In the genomic region with DNA sequence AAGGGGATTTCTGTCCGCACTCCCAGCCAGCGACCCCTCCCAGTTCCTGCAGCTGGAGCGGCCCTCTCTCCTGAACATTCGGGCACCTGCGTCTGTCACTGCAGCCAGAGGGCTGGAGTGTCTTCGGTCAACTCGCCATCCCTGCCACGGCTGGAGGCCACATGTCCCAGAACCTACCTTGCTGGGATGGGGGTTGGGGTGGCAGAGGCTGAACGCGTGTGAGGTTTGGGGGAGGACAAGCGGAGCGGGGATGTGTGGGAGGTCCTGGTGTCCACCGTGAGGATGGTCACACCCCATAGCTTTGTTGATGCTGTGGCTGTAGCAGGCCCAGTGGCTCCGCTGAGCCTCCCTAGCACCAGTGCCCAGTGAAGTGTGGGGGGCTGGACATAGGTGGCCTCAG, we compare ENCODE assay signal across 18 cellular contexts. TPM values are rescaled to one million over a fixed set of nuclear protein-coding genes. Genes with fewer than 3 reads are reported as not detected.
A peak's percentile ranks its signal among the peaks of the same experiment; 100 is the strongest.
DNase-seq lines count a peak whose midpoint lies in the region; ATAC-seq, FAIRE-seq and TF ChIP-seq lines count a peak whose summit lies in the region.
"Had no signal": no experiment of that assay in that cellular context is flagged by ENCODE, and none has a peak within 500 bp of the region (broad histone marks: within the 10 kb centered on the region; RNA-seq: fewer than 3 reads in every experiment).

No MANE protein-coding gene starts in this region.

- H3K9me3 ChIP-seq in HepG2 (ENCODE audit: low read length) (no peaks in the 10 kb centered on the region), right lobe of liver (no peaks in the 10 kb centered on the region), osteoblast (ENCODE audit: low read depth, low read length) (no peaks in the 10 kb centered on the region)

- ATAC-seq in activated CD4-positive, CD25-positive, alpha-beta regulatory T cell treated with anti-CD3 and anti-CD28 coated beads, Interleukin-2, amount 50 U/mL, for 24 hours = no peak
- no peak for ATAC-seq in HepG2
- ATAC-seq in right lobe of liver = no peak
- no peak for ATAC-seq in HG03354 (IDR thresholded peaks at IDR 0.05; ENCODE audit: poor library complexity, severe bottlenecking, unreplicated experiment)
- ATAC-seq: CD8-positive, alpha-beta T cell had no signal

- peaks cover 3% of the 10 kb centered on the region; the same call in 1 of the 2 replicates for H4K20me1 ChIP-seq in HepG2 (ENCODE audit: insufficient read depth, low read length)
- H4K20me1 ChIP-seq in osteoblast (ENCODE audit: insufficient read depth, low read length) = no peaks in the 10 kb centered on the region

- 64% methylated on average over 8 of the region's 14 CpGs for WGBS in HepG2 (ENCODE audit: low lambda C conversion rate)
- WGBS in right lobe of liver (ENCODE audit: insufficient coverage, low coverage, low lambda C conversion rate, missing lambda C conversion rate) = no CpG with 5 or more reads among the region's 14 CpGs

- CTCF ChIA-PET in HepG2 (lab: Yijun Ruan, JAX; ENCODE audit: low intra/inter-chr PET ratio, low total read pairs) = no interaction called here

- H3K79me2 ChIP-seq in HepG2 (ENCODE audit: insufficient read depth, low read length) = no peaks in the 10 kb centered on the region
- no peaks in the 10 kb centered on the region for H3K79me2 ChIP-seq in osteoblast (ENCODE audit: insufficient read depth, low read length)

- H3K27me3 ChIP-seq in HepG2 (ENCODE audit: control insufficient read depth in 1 of 2, insufficient read depth in 2 of 2, low read length in 2 of 2) (peaks cover 2 to 10% of the 10 kb centered on the region in 2 experiments; a peak in 2 of 5 replicates), right lobe of liver (no peaks in the 10 kb centered on the region), osteoblast (ENCODE audit: insufficient read depth, low read length) (no peaks in the 10 kb centered on the region)

- no peak for TF ChIP-seq RAD21 in HepG2 (CRISPR knock-in tag; IDR thresholded peaks at IDR 0.05)

- H3K4me1 ChIP-seq in HepG2 (ENCODE audit: insufficient read depth, low read length) (0 out of 2 replicates have a peak, but pooled peaks cover 5% of the 10 kb centered on the region), right lobe of liver (no peaks in the 10 kb centered on the region), osteoblast (ENCODE audit: insufficient read depth, low read length) (no peaks in the 10 kb centered on the region)

- H3K9ac ChIP-seq in HepG2 (ENCODE audit: insufficient read depth, low read depth, low read length) = no peak overlapping the region

- no peak for TF ChIP-seq POLR2A in HepG2 (IDR thresholded peaks at IDR 0.05; ENCODE audit: insufficient read depth in 1 of 2, low read depth in 2 of 2, low read length in 2 of 2)
- TF ChIP-seq POLR2A in right lobe of liver (IDR thresholded peaks at IDR 0.05) = no peak

- H2AFZ ChIP-seq in HepG2 (ENCODE audit: low read length) (no peak overlapping the region), osteoblast (ENCODE audit: low read length) (no peak overlapping the region)

- H3K36me3 ChIP-seq in HepG2 (replicated peaks in 1 of 2; ENCODE audit: control insufficient read depth in 1 of 2, insufficient read depth in 2 of 2, low read length in 2 of 2) = no peaks in the 10 kb centered on the region
- no peaks in the 10 kb centered on the region for H3K36me3 ChIP-seq in right lobe of liver
- no peaks in the 10 kb centered on the region for H3K36me3 ChIP-seq in osteoblast (ENCODE audit: insufficient read depth, low read length)

- FAIRE-seq in HepG2 (lab: Jason Lieb, UNC) = no peak
- FAIRE-seq: D721Med, G401.6, GM12891 had no signal

- TF ChIP-seq EP300 in HepG2 (IDR thresholded peaks at IDR 0.05; ENCODE audit: low read depth in 2 of 2, low read length in 2 of 2) = no peak
- TF ChIP-seq EP300 in HepG2 (CRISPR knock-in tag; IDR thresholded peaks at IDR 0.05; ENCODE audit: borderline replicate concordance) = no peak

- no TSS peak for BruUV-seq in HepG2 (replicated peaks; lab: Mats Ljungman, UMichigan)

- POLR2A ChIA-PET in HepG2 (lab: Yijun Ruan, JAX) = no interaction called here

- peak; percentile 12 for DNase-seq in activated CD4-positive, CD25-positive, alpha-beta regulatory T cell treated with anti-CD3 and anti-CD28 coated beads, Interleukin-2, amount 50 U/mL, for 72 hours
- no peak for DNase-seq in HepG2 (ENCODE audit: low spot score)
- no peak for DNase-seq in right lobe of liver
- DNase-seq in osteoblast (ENCODE audit: insufficient read length, low spot score, missing footprints) = peak; percentile 31
- DNase-seq in iPS-NIHi7 (ENCODE audit: extremely low spot score) = no peak
- DNase-seq: CD8-positive, alpha-beta T cell; COR-L47; DMS153; DMS79 treated with DMSO at 0.1 percent for 48 hours; EL; GOT3; H9 had no signal

- TF ChIP-seq CTCF in HepG2 (CRISPR knock-in tag; IDR thresholded peaks at IDR 0.05) = no peak
- no peak for TF ChIP-seq CTCF in right lobe of liver (IDR thresholded peaks at IDR 0.05)
- TF ChIP-seq CTCF in osteoblast (IDR thresholded peaks at IDR 0.05; ENCODE audit: extremely low read depth, low read depth, low read length) = no peak

- H3K4me2 ChIP-seq in HepG2 (ENCODE audit: low read depth, low read length) (no peak overlapping the region), osteoblast (ENCODE audit: insufficient read depth, low read length) (no peak overlapping the region)

- no peak overlapping the region for H3K27ac ChIP-seq in HepG2 (ENCODE audit: extremely low read length, insufficient read depth, low read length)
- H3K27ac ChIP-seq in right lobe of liver = no peak overlapping the region
- H3K27ac ChIP-seq in osteoblast (ENCODE audit: low read depth, low read length) = no peak overlapping the region
- H3K27ac ChIP-seq: 22Rv1 had no signal

- no peak overlapping the region for H3K4me3 ChIP-seq in HepG2 (replicated peaks in 1 of 3; ENCODE audit: insufficient read depth in 1 of 3, low read depth in 2 of 3, low read length in 3 of 3)
- H3K4me3 ChIP-seq in right lobe of liver = no peak overlapping the region
- H3K4me3 ChIP-seq in osteoblast (ENCODE audit: insufficient read depth, low read length) = no peak overlapping the region

- intact Hi-C loops in HepG2 (cut with micrococcal nuclease; ENCODE audit: unreplicated experiment) (no loop called here), right lobe of liver (cut with DNase I) (no loop called here)

- in situ Hi-C loops in HepG2 (cut with HindIII; ENCODE audit: extremely low pct_ligation_motif_present, low pct_unique_long_range_greater_than_20kb) = loop anchor here (25.0 kb wide), 1 partner anchor 147 kb away; no protein-coding TSS in a partner anchor

RNA-seq across cellular contexts. Expression of gene C1orf174, which starts 14.8 kb away (rescaled TPM):
- 31.4 and 43.4 TPM in 2 replicates for total RNA-seq in HepG2 (2016; rRNA removed; fragmentation: Illumina TruSeq; extraction: Trizol)
- 9.1 and 10.6 TPM in 2 replicates for total RNA-seq in HepG2 (2016; cell fraction: cytosol; rRNA removed; fragmentation: Illumina TruSeq; extraction: Trizol; ENCODE audit: low read depth)
- total RNA-seq in HepG2 (2016; cell fraction: insoluble cytoplasmic fraction; rRNA removed; fragmentation: Illumina TruSeq; extraction: Trizol) = 30.8 and 45.5 TPM in 2 replicates
- 23.1 and 25.3 TPM in 2 replicates for total RNA-seq in HepG2 (2016; cell fraction: membrane; rRNA removed; fragmentation: Illumina TruSeq; extraction: Trizol)
- 12.4 and 14.4 TPM in 2 replicates for total RNA-seq in HepG2 (2016; cell fraction: nucleus; rRNA removed; fragmentation: Illumina TruSeq; extraction: Trizol)
- polyA plus RNA-seq in HepG2 (2011; rRNA removed) = 18.7 and 21.6 TPM in 2 replicates
- polyA plus RNA-seq in HepG2 (2011; cell fraction: cytosol; rRNA removed) = 19.8 and 22.2 TPM in 2 replicates
- 12.8 and 14.0 TPM in 2 replicates for polyA plus RNA-seq in HepG2 (2011; cell fraction: nucleus; rRNA removed)
- polyA plus RNA-seq in HepG2 (2012) = 13.3 and 16.8 TPM in 2 replicates
- 4.2 and 5.1 TPM in 2 replicates for polyA plus RNA-seq in HepG2 (2016; cell fraction: cytosol; fragmentation: Illumina TruSeq; extraction: Trizol; ENCODE audit: low read depth)
- polyA plus RNA-seq in HepG2 (2016; cell fraction: insoluble cytoplasmic fraction; fragmentation: Illumina TruSeq; extraction: Trizol; ENCODE audit: low read depth) = 37.9 and 38.1 TPM in 2 replicates
- polyA plus RNA-seq in HepG2 (2016; cell fraction: membrane; fragmentation: Illumina TruSeq; extraction: Trizol; ENCODE audit: low read depth) = 11.1 and 13.7 TPM in 2 replicates
- 24.6 and 27.6 TPM in 2 replicates for polyA plus RNA-seq in HepG2 (2016; cell fraction: nucleus; fragmentation: Illumina TruSeq; extraction: Trizol; ENCODE audit: insufficient read depth, low read depth)
- 23.0 and 28.7 TPM in 2 replicates for polyA minus RNA-seq in HepG2 (2011; rRNA and poly(A)+ RNA removed; ENCODE audit: low replicate concordance)
- polyA minus RNA-seq in HepG2 (2011; cell fraction: cytosol; rRNA and poly(A)+ RNA removed) = 11.2 and 12.0 TPM in 2 replicates
- 6.7 and 8.5 TPM in 2 replicates for polyA minus RNA-seq in HepG2 (2011; cell fraction: nucleus; rRNA and poly(A)+ RNA removed)
- total RNA-seq in right lobe of liver = 10 to 100 TPM in 5 of 6 experiments, 1 to 10 TPM in 1; 9.7 to 20.9 (median 11.1) TPM
- total RNA-seq in osteoblast = 27.1 and 29.3 TPM in 2 replicates

RNA-seq across cellular contexts. Expression of gene DFFB, which starts 57.6 kb away (rescaled TPM):
- total RNA-seq in HepG2 (2016; rRNA removed; fragmentation: Illumina TruSeq; extraction: Trizol) (8.7 and 9.3 TPM in 2 replicates), right lobe of liver (1 to 10 TPM; 2.0 to 3.5 (median 2.9) TPM), osteoblast (5.1 and 8.3 TPM in 2 replicates)
- 1.4 and 1.6 TPM in 2 replicates for total RNA-seq in HepG2 (2016; cell fraction: cytosol; rRNA removed; fragmentation: Illumina TruSeq; extraction: Trizol; ENCODE audit: low read depth)
- total RNA-seq in HepG2 (2016; cell fraction: insoluble cytoplasmic fraction; rRNA removed; fragmentation: Illumina TruSeq; extraction: Trizol) = 8.7 and 9.2 TPM in 2 replicates
- total RNA-seq in HepG2 (2016; cell fraction: membrane; rRNA removed; fragmentation: Illumina TruSeq; extraction: Trizol) = 4.1 and 4.7 TPM in 2 replicates
- total RNA-seq in HepG2 (2016; cell fraction: nucleus; rRNA removed; fragmentation: Illumina TruSeq; extraction: Trizol) = 5.0 and 6.1 TPM in 2 replicates
- 4.6 and 4.8 TPM in 2 replicates for polyA plus RNA-seq in HepG2 (2011; rRNA removed)
- polyA plus RNA-seq in HepG2 (2011; cell fraction: cytosol; rRNA removed) = 3.6 and 3.7 TPM in 2 replicates
- polyA plus RNA-seq in HepG2 (2011; cell fraction: nucleus; rRNA removed) = 7.8 and 8.5 TPM in 2 replicates
- 3.3 and 3.7 TPM in 2 replicates for polyA plus RNA-seq in HepG2 (2012)
- polyA plus RNA-seq in HepG2 (2016; cell fraction: cytosol; fragmentation: Illumina TruSeq; extraction: Trizol; ENCODE audit: low read depth) = 0.69 and 0.75 TPM in 2 replicates
- 6.4 and 7.8 TPM in 2 replicates for polyA plus RNA-seq in HepG2 (2016; cell fraction: insoluble cytoplasmic fraction; fragmentation: Illumina TruSeq; extraction: Trizol; ENCODE audit: low read depth)
- polyA plus RNA-seq in HepG2 (2016; cell fraction: membrane; fragmentation: Illumina TruSeq; extraction: Trizol; ENCODE audit: low read depth) = 1.5 and 1.9 TPM in 2 replicates
- polyA plus RNA-seq in HepG2 (2016; cell fraction: nucleus; fragmentation: Illumina TruSeq; extraction: Trizol; ENCODE audit: insufficient read depth, low read depth) = 17.0 and 22.7 TPM in 2 replicates
- 3.1 and 7.0 TPM in 2 replicates for polyA minus RNA-seq in HepG2 (2011; rRNA and poly(A)+ RNA removed; ENCODE audit: low replicate concordance)
- polyA minus RNA-seq in HepG2 (2011; cell fraction: cytosol; rRNA and poly(A)+ RNA removed) = 1.3 and 2.0 TPM in 2 replicates
- 2.4 and 3.9 TPM in 2 replicates for polyA minus RNA-seq in HepG2 (2011; cell fraction: nucleus; rRNA and poly(A)+ RNA removed)

RNA-seq across cellular contexts. Expression of gene CEP104, which starts 57.9 kb away (rescaled TPM):
- total RNA-seq in HepG2 (2016; rRNA removed; fragmentation: Illumina TruSeq; extraction: Trizol) (20.4 and 33.8 TPM in 2 replicates), right lobe of liver (10 to 100 TPM; 16.7 to 36.4 (median 26.6) TPM), osteoblast (21.5 and 21.7 TPM in 2 replicates)
- 4.7 and 5.7 TPM in 2 replicates for total RNA-seq in HepG2 (2016; cell fraction: cytosol; rRNA removed; fragmentation: Illumina TruSeq; extraction: Trizol; ENCODE audit: low read depth)
- total RNA-seq in HepG2 (2016; cell fraction: insoluble cytoplasmic fraction; rRNA removed; fragmentation: Illumina TruSeq; extraction: Trizol) = 17.2 and 21.3 TPM in 2 replicates
- 17.1 and 18.2 TPM in 2 replicates for total RNA-seq in HepG2 (2016; cell fraction: membrane; rRNA removed; fragmentation: Illumina TruSeq; extraction: Trizol)
- total RNA-seq in HepG2 (2016; cell fraction: nucleus; rRNA removed; fragmentation: Illumina TruSeq; extraction: Trizol) = 17.8 and 20.6 TPM in 2 replicates
- 19.0 and 30.1 TPM in 2 replicates for polyA plus RNA-seq in HepG2 (2011; rRNA removed)
- polyA plus RNA-seq in HepG2 (2011; cell fraction: cytosol; rRNA removed) = 11.3 and 14.0 TPM in 2 replicates
- 34.2 TPM in 2 replicates for polyA plus RNA-seq in HepG2 (2011; cell fraction: nucleus; rRNA removed)
- 18.2 and 19.8 TPM in 2 replicates for polyA plus RNA-seq in HepG2 (2012)
- 5.7 and 6.7 TPM in 2 replicates for polyA plus RNA-seq in HepG2 (2016; cell fraction: cytosol; fragmentation: Illumina TruSeq; extraction: Trizol; ENCODE audit: low read depth)
- 33.6 and 43.4 TPM in 2 replicates for polyA plus RNA-seq in HepG2 (2016; cell fraction: insoluble cytoplasmic fraction; fragmentation: Illumina TruSeq; extraction: Trizol; ENCODE audit: low read depth)
- 16.8 and 19.5 TPM in 2 replicates for polyA plus RNA-seq in HepG2 (2016; cell fraction: membrane; fragmentation: Illumina TruSeq; extraction: Trizol; ENCODE audit: low read depth)
- polyA plus RNA-seq in HepG2 (2016; cell fraction: nucleus; fragmentation: Illumina TruSeq; extraction: Trizol; ENCODE audit: insufficient read depth, low read depth) = 33.5 and 33.9 TPM in 2 replicates
- 21.1 and 36.0 TPM in 2 replicates for polyA minus RNA-seq in HepG2 (2011; rRNA and poly(A)+ RNA removed; ENCODE audit: low replicate concordance)
- polyA minus RNA-seq in HepG2 (2011; cell fraction: cytosol; rRNA and poly(A)+ RNA removed) = 17.0 and 22.2 TPM in 2 replicates
- polyA minus RNA-seq in HepG2 (2011; cell fraction: nucleus; rRNA and poly(A)+ RNA removed) = 32.4 and 38.9 TPM in 2 replicates

Comparison
In these comparisons a context has a peak if more than half of its experiments do, and no peak if none do; other contexts are left out.
1. DNase-seq: peak in activated CD4-positive, CD25-positive, alpha-beta regulatory T cell treated with anti-CD3 and anti-CD28 coated beads, Interleukin-2, amount 50 U/mL, for 72 hours (single experiment) and osteoblast (single experiment); none in HepG2 (single experiment), right lobe of liver (0 of 3) and iPS-NIHi7 (single experiment).